ENCODE assay signal across 8 cellular contexts in genomic region chr2:86562891-86563649, GRCh38. TPM values are rescaled to one million over a fixed set of nuclear protein-coding genes. Genes with fewer than 3 reads are reported as not detected.
DNase-seq lines count a peak whose midpoint lies in the region; ATAC-seq lines count a peak whose summit lies in the region.

Gene CHMP3, minus strand, starts transcription at chr2:86563443. Its CDS starts 95 bp downstream, at chr2:86563348.

- H3K4ac ChIP-seq in mesendoderm (ENCODE audit: low read depth, low read length) = peak within 1 kb of the TSS; percentile 65

- H3K36me3 ChIP-seq in NT2/D1 (ENCODE audit: insufficient read depth, insufficient read length, low read length) = peaks cover 11% of the 10 kb centered on the region
- no peaks in the 10 kb centered on the region for H3K36me3 ChIP-seq in endocrine pancreas (ENCODE audit: control insufficient read depth, insufficient read depth, low read length)
- H3K36me3 ChIP-seq in mesendoderm (ENCODE audit: control insufficient read depth, insufficient read depth, low read length) = no peaks in the 10 kb centered on the region

- peak within 1 kb of the TSS; percentile 99 for H3K56ac ChIP-seq in mesendoderm (ENCODE audit: low read length)

- peaks cover 12% of the 10 kb centered on the region for H3K79me2 ChIP-seq in mesendoderm (ENCODE audit: control insufficient read depth, insufficient read depth, low read length)

- H3K9me3 ChIP-seq in NT2/D1 (ENCODE audit: insufficient read depth, low read length) (peaks cover 9% of the 10 kb centered on the region; the same call in 1 of the 2 replicates), endocrine pancreas (ENCODE audit: control insufficient read depth, low read length) (no peaks in the 10 kb centered on the region)

- H2BK120ac ChIP-seq in mesendoderm (ENCODE audit: low read depth, low read length) = peak within 1 kb of the TSS; percentile 13

- CTCF ChIA-PET in activated CD8-positive, alpha-beta memory T cell treated with anti-CD3 and anti-CD28 coated beads, Interleukin-2, amount 10 ng/mL, durations not matched to agents 7 days and 5 days (lab: Charles Lee) = interaction anchor here (0.6 to 1.0 kb wide), 3 partner anchors 9 to 760 kb away, joined by 3 to 4 read pairs (median 4); no protein-coding TSS in a partner anchor

- H3K9ac ChIP-seq in NT2/D1 (ENCODE audit: insufficient read length, low read depth) (peak within 1 kb of the TSS; percentile 89), endocrine pancreas (ENCODE audit: control insufficient read depth, insufficient read depth, low read length) (peak within 1 kb of the TSS; percentile 99), mesendoderm (ENCODE audit: low read length) (peak within 1 kb of the TSS; percentile 96)

- no peaks in the 10 kb centered on the region for H3K9me3 Mint-ChIP-seq in activated CD8-positive, alpha-beta memory T cell treated with anti-CD3 and anti-CD28 coated beads, Interleukin-2, amount 10 ng/mL, durations not matched to agents 7 days and 5 days (ENCODE audit: low read depth)

- H4K5ac ChIP-seq in mesendoderm (ENCODE audit: low read length) = peak within 1 kb of the TSS; percentile 5

- H3K4me3 ChIP-seq in NT2/D1 (ENCODE audit: insufficient read length, low read depth) (peak within 1 kb of the TSS; percentile 69), endocrine pancreas (ENCODE audit: control insufficient read depth, insufficient read depth, low read length) (peak within 1 kb of the TSS; percentile 89), mesendoderm (ENCODE audit: low read length) (peak within 1 kb of the TSS; percentile 84)

- peak within 1 kb of the TSS; percentile 82 for H3K4me3 Mint-ChIP-seq in activated CD8-positive, alpha-beta memory T cell treated with anti-CD3 and anti-CD28 coated beads, Interleukin-2, amount 10 ng/mL, durations not matched to agents 7 days and 5 days

- peak within 1 kb of the TSS; percentile 91 for H3K27ac ChIP-seq in mesendoderm (ENCODE audit: low read depth, low read length)

- DNase-seq in COR-L47 (lab: John Stamatoyannopoulos, UW) (peak; percentile 97), HUDEP-2 (lab: John Stamatoyannopoulos, UW; ENCODE audit: unreplicated experiment in 76 of 76) (peak; percentile 53 to 97 (median 93)), NT2/D1 (ENCODE audit: low read depth, low spot score) (peak; percentile 94), mesendoderm (peak; percentile 98)
- DNase-seq in activated CD8-positive, alpha-beta memory T cell treated with anti-CD3 and anti-CD28 coated beads, Interleukin-2, amount 10 ng/mL, durations not matched to agents 7 days and 5 days = peak; percentile 98
- peak; percentile 87 for DNase-seq in stimulated activated CD8-positive, alpha-beta memory T cell treated with anti-CD3 and anti-CD28 coated beads, Interleukin-15, amount 100 ng/mL, for 1 hour (ENCODE audit: low read depth)

- H3K36me3 Mint-ChIP-seq in activated CD8-positive, alpha-beta memory T cell treated with anti-CD3 and anti-CD28 coated beads, Interleukin-2, amount 10 ng/mL, durations not matched to agents 7 days and 5 days = peaks cover 17% of the 10 kb centered on the region

- peaks cover 4% of the 10 kb centered on the region for H3K4me1 ChIP-seq in NT2/D1 (ENCODE audit: insufficient read depth, insufficient read length)
- peaks cover 11% of the 10 kb centered on the region for H3K4me1 ChIP-seq in endocrine pancreas (ENCODE audit: control insufficient read depth, insufficient read depth, low read length)
- H3K4me1 ChIP-seq in mesendoderm (ENCODE audit: control insufficient read depth, low read depth, low read length) = no peaks in the 10 kb centered on the region

- no peaks in the 10 kb centered on the region for H3K27me3 Mint-ChIP-seq in activated CD8-positive, alpha-beta memory T cell treated with anti-CD3 and anti-CD28 coated beads, Interleukin-2, amount 10 ng/mL, durations not matched to agents 7 days and 5 days

- H3K27me3 ChIP-seq in NT2/D1 (ENCODE audit: insufficient read depth, insufficient read length) (no peaks in the 10 kb centered on the region), endocrine pancreas (ENCODE audit: control insufficient read depth, insufficient read depth, low read length) (no peaks in the 10 kb centered on the region), mesendoderm (ENCODE audit: insufficient read depth, low read length, poor library complexity) (no peaks in the 10 kb centered on the region)

- H3K4me1 Mint-ChIP-seq in activated CD8-positive, alpha-beta memory T cell treated with anti-CD3 and anti-CD28 coated beads, Interleukin-2, amount 10 ng/mL, durations not matched to agents 7 days and 5 days = peaks cover 37% of the 10 kb centered on the region

- H3K4me2 ChIP-seq in mesendoderm (ENCODE audit: low read length) = peak within 1 kb of the TSS; percentile 58

- H2BK5ac ChIP-seq in mesendoderm (ENCODE audit: low read length) = peak within 1 kb of the TSS; percentile 96

- peak within 1 kb of the TSS; percentile 11 for H3K18ac ChIP-seq in mesendoderm (ENCODE audit: low read length)

- ATAC-seq in GM21381 (IDR thresholded peaks at IDR 0.05; ENCODE audit: unreplicated experiment) = peak; percentile 84
- ATAC-seq in activated CD8-positive, alpha-beta memory T cell treated with anti-CD3 and anti-CD28 coated beads, Interleukin-2, amount 10 ng/mL, durations not matched to agents 7 days and 5 days = peak; percentile 93

- WGBS in mesendoderm (ENCODE audit: extremely low coverage, insufficient coverage, low lambda C conversion rate) = no CpG with 5 or more reads among the region's 60 CpGs

- H2AK5ac ChIP-seq in mesendoderm (ENCODE audit: low read length) = peak within 1 kb of the TSS; percentile 35

- H3K27ac Mint-ChIP-seq in activated CD8-positive, alpha-beta memory T cell treated with anti-CD3 and anti-CD28 coated beads, Interleukin-2, amount 10 ng/mL, durations not matched to agents 7 days and 5 days = peak within 1 kb of the TSS; percentile 97

- peak within 1 kb of the TSS; percentile 92 for H3K23ac ChIP-seq in mesendoderm (ENCODE audit: low read length)

- H4K8ac ChIP-seq in mesendoderm (ENCODE audit: low read depth, low read length) = no peak within 1 kb of the TSS

- peaks cover 14% of the 10 kb centered on the region for H3K79me1 ChIP-seq in mesendoderm (ENCODE audit: low read length)

- H2BK15ac ChIP-seq in mesendoderm (replicated peaks; ENCODE audit: low read depth) = no peak within 1 kb of the TSS

RNA-seq across cellular contexts. Expression of gene CHMP3, which starts in this region (rescaled TPM):
- total RNA-seq in activated CD8-positive, alpha-beta memory T cell treated with anti-CD3 and anti-CD28 coated beads, Interleukin-2, amount 10 ng/mL, durations not matched to agents 7 days and 5 days = 10 to 100 TPM; 32.6 to 33.3 TPM
- 22.3 TPM for polyA plus RNA-seq in mesendoderm (2013, experiment 1 of 2)
- polyA plus RNA-seq in mesendoderm (2013, experiment 2 of 2) = 22.1 TPM

Comparison
In these comparisons a context has a peak if more than half of its experiments do, and no peak if none do; other contexts are left out.
1. Peak in every context shown above with its lines: DNase-seq, ATAC-seq, H3K4me3 ChIP-seq and H3K27ac ChIP-seq.